Comparison of ENCODE assay signal across 1 cellular context in genomic region chr14:69208665-69209064, GRCh38.
TF ChIP-seq lines count a peak whose summit lies in the region.

No MANE protein-coding gene starts in this region.

TF ChIP-seq in GM12878, 131 proteins besides CTCF, POLR2A, EP300 and RAD21:
- no peak for TF ChIP-seq IRF5 (IDR thresholded peaks at IDR 0.05; ENCODE audit: borderline replicate concordance)
- peak; percentile 58; the same call in 1 of the 2 replicates for TF ChIP-seq RUNX3 (IDR thresholded peaks at IDR 0.05; ENCODE audit: low read length)
